Comparison of ENCODE assay signal across 32 cellular contexts in genomic region chr9:133066181-133066983, GRCh38. TPM values are rescaled to one million over a fixed set of nuclear protein-coding genes. Genes with fewer than 3 reads are reported as not detected.
"Had no signal": no experiment of that assay in that cellular context is flagged by ENCODE, and none has a peak within 500 bp of the region (broad histone marks: within the 10 kb centered on the region; RNA-seq: fewer than 3 reads in every experiment).

No MANE protein-coding gene starts in this region.

- ATAC-seq: esophagus mucosa; gastrocnemius medialis; left colon; mucosa of descending colon; natural killer cell treated with Interleukin-12 subunit alpha and Interleukin-12 subunit beta and Interleukin-15 and Interleukin-18, amount 100 ng/mL, for 72 hours; right cardiac atrium; stimulated activated naive CD8-positive, alpha-beta T cell treated with anti-CD3 and anti-CD28 coated beads, Interleukin-15, amount 100 ng/mL, for 72 hours; upper lobe of right lung had no signal

- H3K9me3 ChIP-seq: colonic mucosa, gastrocnemius medialis, left ventricle myocardium inferior, mucosa of descending colon, prostate gland, sigmoid colon, suprapubic skin, transverse colon, upper lobe of right lung, uterus had no signal

- H3K36me3 Mint-ChIP-seq: memory B cell; mesothelial cell of epicardium; naive B cell; natural killer cell treated with Interleukin-12 subunit alpha and Interleukin-12 subunit beta and Interleukin-15 and Interleukin-18, amount 100 ng/mL, for 72 hours had no signal

- H3K27ac Mint-ChIP-seq: dendritic cell treated with granulocyte-macrophage colony-stimulating factor and Interleukin-4, amounts not matched to agents 40 ng/mL and 50 ng/mL, for 4 days; endodermal cell; memory B cell; mesothelial cell of epicardium; naive B cell; natural killer cell treated with Interleukin-12 subunit alpha and Interleukin-12 subunit beta and Interleukin-15 and Interleukin-18, amount 100 ng/mL, for 72 hours had no signal

- H3K4me3 Mint-ChIP-seq: dendritic cell treated with granulocyte-macrophage colony-stimulating factor and Interleukin-4, amounts not matched to agents 40 ng/mL and 50 ng/mL, for 4 days; endodermal cell; memory B cell; mesothelial cell of epicardium; naive B cell; natural killer cell treated with Interleukin-12 subunit alpha and Interleukin-12 subunit beta and Interleukin-15 and Interleukin-18, amount 100 ng/mL, for 72 hours; neural crest cell; stimulated activated naive CD8-positive, alpha-beta T cell treated with anti-CD3 and anti-CD28 coated beads, Interleukin-15, amount 100 ng/mL, for 72 hours had no signal

- H3K27ac ChIP-seq: colonic mucosa, epithelial cell of prostate, gastrocnemius medialis, hepatocyte, left ventricle myocardium inferior, prostate gland, sigmoid colon, suprapubic skin, transverse colon, upper lobe of right lung, uterus had no signal

- DNase-seq: colonic mucosa; effector CD8-positive, alpha-beta T cell; endodermal cell; foreskin fibroblast; gastrocnemius medialis; head of caudate nucleus; kidney glomerular epithelial cell; left colon; left ventricle myocardium inferior; mucosa of descending colon; naive B cell; sigmoid colon; stimulated activated CD4-positive, alpha-beta T cell treated with anti-CD3 and anti-CD28 coated beads, Interleukin-2, amount 100 ng/mL, for 48 hours; stimulated activated naive CD4-positive, alpha-beta T cell; stimulated activated naive CD8-positive, alpha-beta T cell treated with anti-CD3 and anti-CD28 coated beads, Interleukin-15, amount 100 ng/mL, for 72 hours; transverse colon; upper lobe of right lung; uterus had no signal

- H3K27me3 Mint-ChIP-seq: memory B cell; naive B cell; natural killer cell treated with Interleukin-12 subunit alpha and Interleukin-12 subunit beta and Interleukin-15 and Interleukin-18, amount 100 ng/mL, for 72 hours; stimulated activated naive CD8-positive, alpha-beta T cell treated with anti-CD3 and anti-CD28 coated beads, Interleukin-15, amount 100 ng/mL, for 72 hours had no signal

- H3K4me1 ChIP-seq: colonic mucosa, gastrocnemius medialis, prostate gland, sigmoid colon, transverse colon, upper lobe of right lung, uterus had no signal

- H3K4me1 Mint-ChIP-seq: memory B cell, naive B cell, neural crest cell had no signal

- H3K36me3 ChIP-seq: colonic mucosa, left ventricle myocardium inferior, prostate gland, suprapubic skin, transverse colon, upper lobe of right lung, uterus had no signal

- H3K9me3 Mint-ChIP-seq: dendritic cell treated with granulocyte-macrophage colony-stimulating factor and Interleukin-4, amounts not matched to agents 40 ng/mL and 50 ng/mL, for 4 days; endodermal cell; memory B cell; mesothelial cell of epicardium; naive B cell; natural killer cell treated with Interleukin-12 subunit alpha and Interleukin-12 subunit beta and Interleukin-15 and Interleukin-18, amount 100 ng/mL, for 72 hours; neural crest cell; stimulated activated naive CD8-positive, alpha-beta T cell treated with anti-CD3 and anti-CD28 coated beads, Interleukin-15, amount 100 ng/mL, for 72 hours had no signal

- H3K27me3 ChIP-seq: colonic mucosa, gastrocnemius medialis, hepatocyte, sigmoid colon, suprapubic skin, transverse colon, upper lobe of right lung, uterus had no signal

- H3K4me3 ChIP-seq: colonic mucosa, gastrocnemius medialis, hepatocyte, left ventricle myocardium inferior, lung, mucosa of descending colon, prostate gland, sigmoid colon, suprapubic skin, transverse colon, upper lobe of right lung, uterus had no signal

RNA-seq across cellular contexts. Expression of gene CEL, which starts 4.6 kb away (rescaled TPM):
- total RNA-seq: osteoblast, skeletal muscle tissue had no signal
